ENCODE assay signal across 8 cellular contexts in the genomic region with DNA sequence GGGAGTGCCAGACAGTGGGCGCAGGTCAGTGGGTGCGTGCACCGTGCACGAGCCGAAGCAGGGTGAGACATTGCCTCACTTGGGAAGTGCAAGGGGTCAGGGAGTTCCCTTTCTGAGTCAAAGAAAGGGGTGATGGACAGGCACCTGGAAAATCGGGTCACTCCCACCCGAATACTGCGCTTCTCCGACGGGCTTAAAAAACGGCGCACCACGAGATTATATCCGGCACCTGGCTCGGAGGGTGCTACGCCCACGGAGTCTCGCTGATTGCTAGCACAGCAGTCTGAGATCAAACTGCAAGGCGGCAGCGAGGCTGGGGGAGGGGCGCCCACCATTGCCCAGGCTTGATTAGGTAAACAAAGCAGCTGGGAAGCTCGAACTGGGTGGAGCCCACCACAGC. TPM values are rescaled to one million over a fixed set of nuclear protein-coding genes. Genes with fewer than 3 reads are reported as not detected.
DNase-seq lines count a peak whose midpoint lies in the region; FAIRE-seq and TF ChIP-seq lines count a peak whose summit lies in the region.
"Not testable (repeated sequence)": the region's sequence is repeated elsewhere in the genome, so short reads cannot be mapped to it uniquely, and the experiment has no call there.
"Had no signal": no experiment of that assay in that cellular context is flagged by ENCODE, and none has a peak within 500 bp of the region (broad histone marks: within the 10 kb centered on the region; RNA-seq: fewer than 3 reads in every experiment).

No MANE protein-coding gene starts in this region.

- H3K4me2 ChIP-seq in astrocyte (ENCODE audit: low read length) (peak overlapping the region; percentile 55), neuronal stem cell (ENCODE audit: insufficient read depth, low read length, poor library complexity, severe bottlenecking) (peak overlapping the region; percentile 40)

- not testable (repeated sequence) for H3K27me3 ChIP-seq in H7 (ENCODE audit: control insufficient read depth, insufficient read depth, low read length); astrocyte (ENCODE audit: insufficient read depth, low read length); iPS-18a (ENCODE audit: control insufficient read depth, insufficient read depth, low read length); neuronal stem cell (ENCODE audit: control insufficient read depth in 3 of 3, insufficient read depth in 3 of 3, low read depth in 1 of 3, low read length in 3 of 3)

- not testable (repeated sequence) for H3K36me3 ChIP-seq in H7 (replicated peaks; ENCODE audit: control insufficient read depth, insufficient read depth, low read length); astrocyte (ENCODE audit: insufficient read depth, low read length); iPS-18a (ENCODE audit: control insufficient read depth, low read depth, low read length); neuronal stem cell (replicated peaks in 1 of 2; ENCODE audit: control insufficient read depth in 2 of 2, insufficient read depth in 2 of 2, low read length in 2 of 2)

- not testable (repeated sequence) for H3K23ac ChIP-seq in neuronal stem cell (ENCODE audit: low read depth, low read length, poor library complexity)

- not testable (repeated sequence) for H3K79me2 ChIP-seq in astrocyte (ENCODE audit: insufficient read depth, low read length)

- H4K8ac ChIP-seq in neuronal stem cell (ENCODE audit: low read depth, low read length): not testable (repeated sequence)

- TF ChIP-seq CTCF in astrocyte (IDR thresholded peaks at IDR 0.05; ENCODE audit: insufficient read depth, low read depth, low read length); endothelial cell (IDR thresholded peaks at IDR 0.05; ENCODE audit: unreplicated experiment): not testable (repeated sequence)

- H4K20me1 ChIP-seq in astrocyte (ENCODE audit: insufficient read depth, low read length): not testable (repeated sequence)

- H3K4me3 ChIP-seq in H7 (ENCODE audit: insufficient read depth, low read depth, low read length) (peak overlapping the region; percentile 46), iPS-18a (ENCODE audit: low read length) (peak overlapping the region; percentile 57)
- H3K4me3 ChIP-seq in astrocyte (ENCODE audit: insufficient read depth, low read depth, low read length); neuronal stem cell (ENCODE audit: low read length in 2 of 2): not testable (repeated sequence)

- not testable (repeated sequence) for H3K27ac Mint-ChIP-seq in activated T-cell treated with anti-CD3 and anti-CD28 coated beads, Interleukin-2, amount 50 U/mL, for 24 hours; astrocyte (ENCODE audit: unreplicated experiment)
- H3K27ac Mint-ChIP-seq in endothelial cell (ENCODE audit: unreplicated experiment): peak overlapping the region; percentile 8

- no CpG with 5 or more reads among the region's 22 CpGs for WGBS in neuronal stem cell (ENCODE audit: extremely low coverage in 2 of 2, insufficient read length in 2 of 2, insufficient replicate concordance in 1 of 2), 2 donors

- not testable (repeated sequence) for H2BK15ac ChIP-seq in neuronal stem cell (ENCODE audit: low read length)

- FAIRE-seq in astrocyte (lab: Jason Lieb, UNC): not testable (repeated sequence)

- not testable (repeated sequence) for H3K36me3 Mint-ChIP-seq in activated T-cell treated with anti-CD3 and anti-CD28 coated beads, Interleukin-2, amount 50 U/mL, for 24 hours (ENCODE audit: low read depth); astrocyte (ENCODE audit: low read depth, unreplicated experiment); endothelial cell (ENCODE audit: low read depth, unreplicated experiment)

- not testable (repeated sequence) for DNase-seq in H7; activated T-cell treated with anti-CD3 and anti-CD28 coated beads, Interleukin-2, amount 50 U/mL, for 24 hours; astrocyte (ENCODE audit: low read depth); endothelial cell (ENCODE audit: low spot score); neuronal stem cell (ENCODE audit: low spot score)
- DNase-seq in NCI-H2171 treated with DMSO at 0.1 percent for 48 hours (lab: John Stamatoyannopoulos, UW): peak; percentile 10

- not testable (repeated sequence) for H3K79me1 ChIP-seq in neuronal stem cell (ENCODE audit: low read depth, low read length)

- H2BK120ac ChIP-seq in neuronal stem cell (ENCODE audit: low read depth, low read length): not testable (repeated sequence)

- not testable (repeated sequence) for H3K4me1 ChIP-seq in astrocyte (ENCODE audit: insufficient read depth, low read length); iPS-18a (ENCODE audit: control insufficient read depth, low read depth, low read length); neuronal stem cell (ENCODE audit: control insufficient read depth in 2 of 2, insufficient read depth in 1 of 2, low read depth in 1 of 2, low read length in 2 of 2)

- not testable (repeated sequence) for H2BK12ac ChIP-seq in neuronal stem cell (ENCODE audit: low read length)

- not testable (repeated sequence) for H2BK5ac ChIP-seq in neuronal stem cell (ENCODE audit: low read length)

- H3K27me3 Mint-ChIP-seq in activated T-cell treated with anti-CD3 and anti-CD28 coated beads, Interleukin-2, amount 50 U/mL, for 24 hours: peaks cover 45% of the 10 kb centered on the region
- H3K27me3 Mint-ChIP-seq in astrocyte (ENCODE audit: low read depth, unreplicated experiment); endothelial cell (ENCODE audit: unreplicated experiment): not testable (repeated sequence)

- not testable (repeated sequence) for H3K27ac ChIP-seq in astrocyte (ENCODE audit: low read depth, low read length); iPS-18a (ENCODE audit: low read length); neuronal stem cell (replicated peaks; ENCODE audit: low read length)

- not testable (repeated sequence) for H3K9ac ChIP-seq in astrocyte (ENCODE audit: low read length); iPS-18a (ENCODE audit: low read length); neuronal stem cell (ENCODE audit: low read depth, low read length, poor library complexity)

- H3K9me3 ChIP-seq in astrocyte (ENCODE audit: insufficient read depth, low read depth, low read length); iPS-18a (ENCODE audit: control insufficient read depth, low read depth, low read length); neuronal stem cell (replicated peaks in 1 of 2; ENCODE audit: control insufficient read depth in 2 of 2, insufficient read depth in 1 of 2, low read depth in 1 of 2, low read length in 2 of 2): not testable (repeated sequence)

- not testable (repeated sequence) for H3K18ac ChIP-seq in neuronal stem cell (ENCODE audit: low read length)

- not testable (repeated sequence) for H3K4me1 Mint-ChIP-seq in activated T-cell treated with anti-CD3 and anti-CD28 coated beads, Interleukin-2, amount 50 U/mL, for 24 hours (ENCODE audit: low read depth); endothelial cell (ENCODE audit: unreplicated experiment)
- H3K4me1 Mint-ChIP-seq in astrocyte (ENCODE audit: low read depth, unreplicated experiment): peaks cover 11% of the 10 kb centered on the region

- not testable (repeated sequence) for H3K14ac ChIP-seq in neuronal stem cell (ENCODE audit: low read length)

- H4K91ac ChIP-seq in neuronal stem cell (ENCODE audit: low read depth, low read length, poor library complexity): not testable (repeated sequence)

- not testable (repeated sequence) for H2AK5ac ChIP-seq in neuronal stem cell (ENCODE audit: low read depth, low read length)

- not testable (repeated sequence) for H3K9me3 Mint-ChIP-seq in activated T-cell treated with anti-CD3 and anti-CD28 coated beads, Interleukin-2, amount 50 U/mL, for 24 hours; astrocyte (ENCODE audit: unreplicated experiment); endothelial cell (ENCODE audit: unreplicated experiment)

- H3K4ac ChIP-seq in neuronal stem cell (ENCODE audit: low read length): not testable (repeated sequence)

- not testable (repeated sequence) for H2AFZ ChIP-seq in astrocyte (ENCODE audit: low read depth, low read length); neuronal stem cell (ENCODE audit: low read length)

- H3K4me3 Mint-ChIP-seq in activated T-cell treated with anti-CD3 and anti-CD28 coated beads, Interleukin-2, amount 50 U/mL, for 24 hours: peak overlapping the region; percentile 41
- H3K4me3 Mint-ChIP-seq in astrocyte (ENCODE audit: unreplicated experiment) (peak overlapping the region; percentile 20), endothelial cell (ENCODE audit: unreplicated experiment) (peak overlapping the region; percentile 81)

RNA-seq across cellular contexts. Expression of a gene that starts 58.6 kb away (rescaled TPM):
- 5.1 and 5.3 TPM in 2 replicates for total RNA-seq in H7 (2014; rRNA removed; shearing (Covaris generic))
- total RNA-seq in astrocyte (23.7 and 32.8 TPM in 2 replicates), endothelial cell (ENCODE audit: unreplicated experiment) (57.9 TPM)
- polyA plus RNA-seq in neuronal stem cell (2013, experiment 1 of 2): 22.5 TPM
- polyA plus RNA-seq in neuronal stem cell (2013, experiment 2 of 2): 22.9 TPM
- total RNA-seq: G401 had no signal

Comparison
In these comparisons a context has a peak if more than half of its experiments do, and no peak if none do; other contexts are left out.
1. H3K4me3 Mint-ChIP-seq: peak in every context shown above with its lines; median percentile 81 in endothelial cell; 41 in activated T-cell treated with anti-CD3 and anti-CD28 coated beads, Interleukin-2, amount 50 U/mL, for 24 hours; 20 in astrocyte.